Comparison of ENCODE assay signal across 11 cellular contexts in the genomic region with DNA sequence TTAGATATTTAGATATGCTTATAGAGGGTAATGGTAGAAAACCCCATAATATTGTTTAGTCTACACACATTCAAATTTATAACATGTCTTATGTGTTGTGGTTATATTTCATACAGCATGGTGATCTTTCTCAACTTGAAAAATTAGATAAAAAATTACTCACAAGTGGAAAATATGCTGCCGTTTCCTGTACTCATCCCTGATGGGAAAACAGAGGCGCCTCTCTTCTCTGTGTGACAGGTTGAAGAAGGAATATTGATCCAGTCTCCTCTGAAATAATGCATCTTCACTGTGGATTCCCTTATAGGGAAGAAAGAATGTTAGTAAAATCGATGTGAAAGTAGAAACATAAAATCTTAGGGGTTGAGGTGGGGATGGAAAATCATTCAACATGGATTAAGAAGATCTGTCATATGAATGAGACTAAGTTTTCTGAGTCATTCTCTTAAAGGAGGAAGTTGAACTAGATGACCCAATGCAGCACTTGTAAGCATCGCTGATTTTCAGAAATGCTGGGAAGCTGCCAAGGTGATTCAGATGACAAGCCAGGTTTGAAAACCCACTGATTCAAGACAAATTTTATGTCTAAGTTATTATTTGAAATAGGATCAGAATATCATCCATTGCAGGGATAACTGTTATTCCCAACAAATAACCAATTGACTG.
A peak's percentile ranks its signal among the peaks of the same experiment; 100 is the strongest.
DNase-seq lines count a peak whose midpoint lies in the region; ATAC-seq, FAIRE-seq and TF ChIP-seq lines count a peak whose summit lies in the region.
"Had no signal": no experiment of that assay in that cellular context is flagged by ENCODE, and none has a peak within 500 bp of the region (broad histone marks: within the 10 kb centered on the region; RNA-seq: fewer than 3 reads in every experiment).

No MANE protein-coding gene starts in this region.

- no peaks in the 10 kb centered on the region for H3K27me3 Mint-ChIP-seq in activated CD8-positive, alpha-beta T cell treated with anti-CD3 and anti-CD28 coated beads for 36 hours
- H3K27me3 Mint-ChIP-seq in activated T-helper 17 cell treated with anti-CD3 and anti-CD28 coated beads, Interleukin-2, amount 50 U/mL, for 72 hours, result no peaks in the 10 kb centered on the region
- H3K27me3 Mint-ChIP-seq: dendritic cell treated with granulocyte-macrophage colony-stimulating factor and Interleukin-4, amounts not matched to agents 40 ng/mL and 50 ng/mL, for 4 days had no signal

- peak; percentile 27 for DNase-seq in AG08396 (ENCODE audit: low spot score)
- peak; percentile 11 for DNase-seq in H54 (ENCODE audit: insufficient read length, low spot score)
- peak; percentile 55 for DNase-seq in NCI-H460 (ENCODE audit: extremely low read depth, low read depth)
- peak; percentile 90 for DNase-seq in epithelial cell of proximal tubule (ENCODE audit: low read depth)
- DNase-seq in activated CD8-positive, alpha-beta T cell treated with anti-CD3 and anti-CD28 coated beads for 36 hours, result no peak
- DNase-seq in activated naive CD4-positive, alpha-beta T cell (lab: John Stamatoyannopoulos, UW), result no peak
- DNase-seq: occipital lobe had no signal

- no peak for ATAC-seq in HG03095 (IDR thresholded peaks at IDR 0.05; ENCODE audit: unreplicated experiment)
- ATAC-seq in activated CD8-positive, alpha-beta T cell treated with anti-CD3 and anti-CD28 coated beads for 36 hours, result no peak
- ATAC-seq in activated T-helper 17 cell treated with anti-CD3 and anti-CD28 coated beads, Interleukin-2, amount 50 U/mL, for 72 hours (replicated peaks), result no peak

- POLR2A ChIA-PET in activated CD8-positive, alpha-beta T cell treated with anti-CD3 and anti-CD28 coated beads for 36 hours (lab: Charles Lee), result no interaction called here

- CTCF ChIA-PET in activated CD8-positive, alpha-beta T cell treated with anti-CD3 and anti-CD28 coated beads for 36 hours (lab: Charles Lee), result no interaction called here

- H3K4me3 Mint-ChIP-seq in activated CD8-positive, alpha-beta T cell treated with anti-CD3 and anti-CD28 coated beads for 36 hours, result no peak overlapping the region
- no peak overlapping the region for H3K4me3 Mint-ChIP-seq in activated T-helper 17 cell treated with anti-CD3 and anti-CD28 coated beads, Interleukin-2, amount 50 U/mL, for 72 hours
- H3K4me3 Mint-ChIP-seq: dendritic cell treated with granulocyte-macrophage colony-stimulating factor and Interleukin-4, amounts not matched to agents 40 ng/mL and 50 ng/mL, for 4 days had no signal

- TF ChIP-seq CTCF in epithelial cell of proximal tubule (conservative IDR thresholded peaks at IDR 0.05; ENCODE audit: low read depth, low read length), result no peak
- no peak for TF ChIP-seq CTCF in activated CD8-positive, alpha-beta T cell treated with anti-CD3 and anti-CD28 coated beads for 36 hours (IDR thresholded peaks at IDR 0.05)

- H3K4me3 ChIP-seq in epithelial cell of proximal tubule (ENCODE audit: low read depth, low read length), result peak overlapping the region; percentile 55

- H3K4me1 Mint-ChIP-seq in activated CD8-positive, alpha-beta T cell treated with anti-CD3 and anti-CD28 coated beads for 36 hours (ENCODE audit: low read depth), result no peaks in the 10 kb centered on the region
- no peaks in the 10 kb centered on the region for H3K4me1 Mint-ChIP-seq in activated T-helper 17 cell treated with anti-CD3 and anti-CD28 coated beads, Interleukin-2, amount 50 U/mL, for 72 hours

- peak; percentile 82 for FAIRE-seq in H54 (lab: Jason Lieb, UNC)
- FAIRE-seq: G401.6 had no signal

- TF ChIP-seq POLR2A in H54 (IDR thresholded peaks at IDR 0.05; ENCODE audit: low read depth, low read length), result no peak

- no peaks in the 10 kb centered on the region for H3K36me3 Mint-ChIP-seq in activated CD8-positive, alpha-beta T cell treated with anti-CD3 and anti-CD28 coated beads for 36 hours (ENCODE audit: low read depth)
- no peaks in the 10 kb centered on the region for H3K36me3 Mint-ChIP-seq in activated T-helper 17 cell treated with anti-CD3 and anti-CD28 coated beads, Interleukin-2, amount 50 U/mL, for 72 hours (ENCODE audit: low read depth)

- H3K27ac Mint-ChIP-seq in activated CD8-positive, alpha-beta T cell treated with anti-CD3 and anti-CD28 coated beads for 36 hours, result no peak overlapping the region
- no peak overlapping the region for H3K27ac Mint-ChIP-seq in activated T-helper 17 cell treated with anti-CD3 and anti-CD28 coated beads, Interleukin-2, amount 50 U/mL, for 72 hours

- intact Hi-C loops in activated CD8-positive, alpha-beta T cell treated with anti-CD3 and anti-CD28 coated beads for 36 hours (cut with micrococcal nuclease), result no loop called here

- H3K9me3 Mint-ChIP-seq in activated CD8-positive, alpha-beta T cell treated with anti-CD3 and anti-CD28 coated beads for 36 hours, result peaks cover 5% of the 10 kb centered on the region
- H3K9me3 Mint-ChIP-seq in activated T-helper 17 cell treated with anti-CD3 and anti-CD28 coated beads, Interleukin-2, amount 50 U/mL, for 72 hours, result peaks cover 3% of the 10 kb centered on the region
- H3K9me3 Mint-ChIP-seq: dendritic cell treated with granulocyte-macrophage colony-stimulating factor and Interleukin-4, amounts not matched to agents 40 ng/mL and 50 ng/mL, for 4 days had no signal

Comparison
In these comparisons a context has a peak if more than half of its experiments do, and no peak if none do; other contexts are left out.
1. DNase-seq: peak in AG08396 (single experiment), H54 (single experiment), NCI-H460 (single experiment) and epithelial cell of proximal tubule (single experiment); none in activated CD8-positive, alpha-beta T cell treated with anti-CD3 and anti-CD28 coated beads for 36 hours (single experiment) and activated naive CD4-positive, alpha-beta T cell (0 of 4).